29 cellular contexts compared by ENCODE assay signal in genomic region chr3:77693147-77693546, GRCh38.
"Had no signal": no experiment of that assay in that cellular context is flagged by ENCODE, and none has a peak within 500 bp of the region (broad histone marks: within the 10 kb centered on the region; RNA-seq: fewer than 3 reads in every experiment).

No MANE protein-coding gene starts in this region.

- DNase-seq: activated CD4-positive, alpha-beta memory T cell treated with anti-CD3 and anti-CD28 coated beads, Interleukin-2, amount 10 ng/mL, durations not matched to agents 7 days and 5 days; activated CD4-positive, alpha-beta T cell treated with anti-CD3 and anti-CD28 coated beads for 1 hour; activated CD4-positive, alpha-beta T cell treated with anti-CD3 and anti-CD28 coated beads for 48 hours; activated CD4-positive, CD25-positive, alpha-beta regulatory T cell; activated CD8-positive, alpha-beta memory T cell treated with anti-CD3 and anti-CD28 coated beads for 24 hours; activated CD8-positive, alpha-beta memory T cell treated with anti-CD3 and anti-CD28 coated beads, Interleukin-2, amount 10 ng/mL, durations not matched to agents 7 days and 5 days; activated CD8-positive, alpha-beta memory T cell treated with anti-CD3 and anti-CD28 coated beads, Interleukin-2, amount 50 U/mL, for 48 hours; activated effector memory CD4-positive, alpha-beta T cell treated with anti-CD3 and anti-CD28 coated beads, Interleukin-2, amount 50 U/mL, for 16 hours; activated naive CD4-positive, alpha-beta T cell; activated naive CD4-positive, alpha-beta T cell treated with anti-CD3 and anti-CD28 coated beads, Interleukin-2, amount 50 U/mL, for 16 hours; activated naive CD8-positive, alpha-beta T cell treated with anti-CD3 and anti-CD28 coated beads for 36 hours; activated T-cell treated with anti-CD3 and anti-CD28 coated beads, Interleukin-2, amount 50 U/mL, for 48 hours; amniotic stem cell; aorta; brain microvascular endothelial cell; central memory CD4-positive, alpha-beta T cell; MG63; NCI-H1048; NCI-H1694; NCI-H2081 treated with DMSO at 0.1 percent for 48 hours; NCI-H2171; NCI-H524; NCI-H774; SHP77; SJCRH30; T1000; WERI-Rb-1 had no signal

- H3K4me3 ChIP-seq: K562, MG63, SJCRH30, SK-N-MC had no signal
